In genomic region chr3:21599890-21600289, GRCh38 we compare ENCODE assay signal across 18 cellular contexts.
A peak's percentile ranks its signal among the peaks of the same experiment; 100 is the strongest.
DNase-seq lines count a peak whose midpoint lies in the region; ATAC-seq, FAIRE-seq and TF ChIP-seq lines count a peak whose summit lies in the region.
"Had no signal": no experiment of that assay in that cellular context is flagged by ENCODE, and none has a peak within 500 bp of the region (broad histone marks: within the 10 kb centered on the region; RNA-seq: fewer than 3 reads in every experiment).

No MANE protein-coding gene starts in this region.

- no peak for ATAC-seq in GM23338
- no peak for ATAC-seq in stimulated activated effector memory CD8-positive, alpha-beta T cell treated with anti-CD3 and anti-CD28 coated beads, Interleukin-12 subunit alpha, Interleukin-12 subunit beta, amount 100 ng/mL, for 72 hours
- ATAC-seq in HG03045 (IDR thresholded peaks at IDR 0.05; ENCODE audit: unreplicated experiment): no peak
- ATAC-seq: GM12878, HCT116, HepG2 had no signal

- H3K14ac ChIP-seq in H1 (ENCODE audit: insufficient read length): no peak overlapping the region

- H3K56ac ChIP-seq in H1 (replicated peaks; ENCODE audit: insufficient read length, low read depth, low read length): no peak overlapping the region

- WGBS in HUES64: 93% methylated on average over 6 of the region's 6 CpGs
- 89% methylated on average over 6 of the region's 6 CpGs; no CpG with 5 or more reads in 1 of the 2 experiments for WGBS in H1 (ENCODE audit: extremely low coverage in 1 of 2, insufficient coverage in 1 of 2, insufficient read length in 1 of 2, insufficient replicate concordance in 2 of 2, low coverage in 1 of 2, low lambda C conversion rate in 2 of 2, missing lambda C conversion rate in 1 of 2), 2 experiments

- H3K79me2 ChIP-seq in GM23338 (replicated peaks; ENCODE audit: insufficient read depth) (no peaks in the 10 kb centered on the region), H1 (ENCODE audit: control insufficient read depth in 1 of 2, insufficient read depth in 2 of 2, low read length in 2 of 2) (no peaks in the 10 kb centered on the region), Karpas-422 (ENCODE audit: low read length) (no peaks in the 10 kb centered on the region)

- H3K9me3 Mint-ChIP-seq in GM23338: 0 out of 3 replicates have a peak, but pooled peaks cover 2% of the 10 kb centered on the region
- peaks cover 26% of the 10 kb centered on the region for H3K9me3 Mint-ChIP-seq in stimulated activated effector memory CD8-positive, alpha-beta T cell treated with anti-CD3 and anti-CD28 coated beads, Interleukin-12 subunit alpha, Interleukin-12 subunit beta, amount 100 ng/mL, for 72 hours

- H3K36me3 Mint-ChIP-seq in GM23338 (ENCODE audit: low read depth): peaks cover 10% of the 10 kb centered on the region; the same call in 2 of the 3 replicates
- no peaks in the 10 kb centered on the region for H3K36me3 Mint-ChIP-seq in stimulated activated effector memory CD8-positive, alpha-beta T cell treated with anti-CD3 and anti-CD28 coated beads, Interleukin-12 subunit alpha, Interleukin-12 subunit beta, amount 100 ng/mL, for 72 hours
- H3K36me3 Mint-ChIP-seq: CD8-positive, alpha-beta memory T cell had no signal

- H3F3A ChIP-seq in GM23338 (replicated peaks; ENCODE audit: low read depth): no peaks in the 10 kb centered on the region

- no peak overlapping the region for H3K9ac ChIP-seq in HUES64 (ENCODE audit: low read depth, low read length)
- no peak overlapping the region for H3K9ac ChIP-seq in H1 (replicated peaks in 1 of 4; ENCODE audit: extremely low read depth in 1 of 4, low read depth in 3 of 4, low read length in 3 of 4)
- H3K9ac ChIP-seq in Karpas-422 (ENCODE audit: low read length): no peak overlapping the region
- H3K9ac ChIP-seq: BLaER1, KMS-11 had no signal

- H3K4me1 ChIP-seq in GM23338 (ENCODE audit: insufficient read depth) (no peaks in the 10 kb centered on the region), HUES64 (ENCODE audit: insufficient read depth, low read length) (no peaks in the 10 kb centered on the region; the same call in none of the 2 replicates), H1 (replicated peaks in 1 of 4; ENCODE audit: control insufficient read depth in 3 of 4, insufficient read depth in 4 of 4, low read length in 3 of 4) (peaks cover 0 to 6% (median 0%) of the 10 kb centered on the region in 4 experiments; a peak in 1 of 7 replicates), Karpas-422 (ENCODE audit: low read length) (no peaks in the 10 kb centered on the region)
- H3K4me1 ChIP-seq: Caco-2 had no signal

- no peak for TF ChIP-seq RAD21 in H1 (IDR thresholded peaks at IDR 0.05 in 1 of 2, conservative IDR thresholded peaks at IDR 0.05 in 1 of 2; ENCODE audit: low read depth in 2 of 2, low read length in 2 of 2)

- H3K4me3 ChIP-seq in GM23338: no peak overlapping the region
- H3K4me3 ChIP-seq in HUES64 (ENCODE audit: low read length): no peak overlapping the region
- no peak overlapping the region for H3K4me3 ChIP-seq in H1 (ENCODE audit: extremely low read depth in 1 of 4, insufficient read depth in 2 of 4, low read depth in 3 of 4, low read length in 4 of 4)
- H3K4me3 ChIP-seq in Karpas-422 (ENCODE audit: low read length): no peak overlapping the region
- H3K4me3 ChIP-seq: BLaER1, GM12878 had no signal

- no peaks in the 10 kb centered on the region for H3K27me3 ChIP-seq in GM23338 (ENCODE audit: insufficient read depth)
- no peaks in the 10 kb centered on the region for H3K27me3 ChIP-seq in HUES64 (ENCODE audit: insufficient read depth, low read length)
- H3K27me3 ChIP-seq in H1 (replicated peaks in 1 of 4; ENCODE audit: control insufficient read depth in 3 of 4, extremely low read depth in 1 of 4, insufficient read depth in 3 of 4, low read length in 3 of 4): no peaks in the 10 kb centered on the region
- no peaks in the 10 kb centered on the region for H3K27me3 ChIP-seq in Karpas-422 (ENCODE audit: low read length)
- H3K27me3 ChIP-seq: BLaER1 had no signal

- TF ChIP-seq EP300 in H1 (IDR thresholded peaks at IDR 0.05; ENCODE audit: borderline replicate concordance in 1 of 2, low read depth in 2 of 2, low read length in 2 of 2): no peak

- no peak overlapping the region for H2BK12ac ChIP-seq in H1 (ENCODE audit: low read depth, low read length)

- H3K4ac ChIP-seq in H1 (replicated peaks; ENCODE audit: insufficient read length, low read depth, low read length): no peak overlapping the region

- H2BK120ac ChIP-seq in H1 (replicated peaks; ENCODE audit: low read depth, low read length): no peak overlapping the region

- no peak overlapping the region for H4K91ac ChIP-seq in H1 (replicated peaks; ENCODE audit: insufficient read length, low read length)

- peak overlapping the region; percentile 77; the same call in 1 of the 2 replicates for H2AK5ac ChIP-seq in H1 (ENCODE audit: low read depth, low read length)

- no peak overlapping the region for H2AFZ ChIP-seq in GM23338
- no peak overlapping the region for H2AFZ ChIP-seq in H1 (ENCODE audit: low read length)
- H2AFZ ChIP-seq in Karpas-422 (ENCODE audit: low read length): no peak overlapping the region

- H3K9me3 ChIP-seq in HUES64 (ENCODE audit: insufficient read depth, low read depth, low read length) (no peaks in the 10 kb centered on the region), H1 (ENCODE audit: insufficient read depth in 2 of 2, low read depth in 1 of 2, low read length in 1 of 2) (no peaks in the 10 kb centered on the region), Karpas-422 (ENCODE audit: low read length) (no peaks in the 10 kb centered on the region; the same call in 1 of the 2 replicates)
- H3K9me3 ChIP-seq: BLaER1, Caco-2 had no signal

- no peak overlapping the region for H4K8ac ChIP-seq in H1 (ENCODE audit: extremely low read depth, insufficient read depth, low read length)

- no peak overlapping the region for H2BK20ac ChIP-seq in H1 (ENCODE audit: low read length)

- DNase-seq in GM23338 (ENCODE audit: low spot score) (peak; percentile 37), H1 (ENCODE audit: low read depth in 1 of 2, low spot score in 2 of 2) (no peak), renal cortical epithelial cell (ENCODE audit: low read depth) (peak; percentile 34), Karpas-422 (no peak)
- no peak for DNase-seq in stimulated activated effector memory CD8-positive, alpha-beta T cell treated with anti-CD3 and anti-CD28 coated beads, Interleukin-12 subunit alpha, Interleukin-12 subunit beta, amount 100 ng/mL, for 72 hours (ENCODE audit: low spot score in 2 of 2)
- DNase-seq: 8988T; AML-193; Caco-2; CD8-positive, alpha-beta memory T cell; GOT3 had no signal

- H3K27me3 Mint-ChIP-seq in GM23338 (ENCODE audit: insufficient read depth, low read depth, poor library complexity): peaks cover 3% of the 10 kb centered on the region
- H3K27me3 Mint-ChIP-seq: CD8-positive, alpha-beta memory T cell had no signal

- POLR2A ChIA-PET in H1 (lab: Charles Lee; ENCODE audit: partially characterized antibody): interaction anchor here (0.7 to 0.8 kb wide), 2 partner anchors 9 to 10 kb away, joined by 3 to 4 read pairs; no protein-coding TSS in a partner anchor

- H3K27ac ChIP-seq in GM23338 (ENCODE audit: low read depth) (peak overlapping the region; percentile 58; the same call in 1 of the 2 replicates), HUES64 (ENCODE audit: low read depth, low read length) (peak overlapping the region; percentile 53; the same call in 1 of the 2 replicates), H1 (ENCODE audit: low read depth, low read length) (no peak overlapping the region), Karpas-422 (ENCODE audit: low read length) (no peak overlapping the region)
- H3K27ac ChIP-seq: BLaER1, KMS-11 had no signal

- H3K4me2 ChIP-seq in GM23338 (no peak overlapping the region), H1 (ENCODE audit: insufficient read depth in 1 of 2, low read depth in 2 of 2, low read length in 2 of 2) (no peak overlapping the region), Karpas-422 (ENCODE audit: low read depth, low read length, poor library complexity, severe bottlenecking) (no peak overlapping the region)
- H3K4me2 ChIP-seq: BLaER1, KMS-11 had no signal

- H3K9me2 ChIP-seq in GM23338 (ENCODE audit: insufficient read depth) (0 out of 2 replicates have a peak, but pooled peaks cover 8% of the 10 kb centered on the region), Karpas-422 (replicated peaks; ENCODE audit: insufficient read depth, low read length) (no peaks in the 10 kb centered on the region)

- H3K4me3 Mint-ChIP-seq in GM23338: no peak overlapping the region
- H3K4me3 Mint-ChIP-seq in stimulated activated effector memory CD8-positive, alpha-beta T cell treated with anti-CD3 and anti-CD28 coated beads, Interleukin-12 subunit alpha, Interleukin-12 subunit beta, amount 100 ng/mL, for 72 hours: no peak overlapping the region
- H3K4me3 Mint-ChIP-seq: CD8-positive, alpha-beta memory T cell had no signal

- peaks cover 18% of the 10 kb centered on the region for H3K4me1 Mint-ChIP-seq in GM23338
- no peaks in the 10 kb centered on the region for H3K4me1 Mint-ChIP-seq in stimulated activated effector memory CD8-positive, alpha-beta T cell treated with anti-CD3 and anti-CD28 coated beads, Interleukin-12 subunit alpha, Interleukin-12 subunit beta, amount 100 ng/mL, for 72 hours
- H3K4me1 Mint-ChIP-seq: CD8-positive, alpha-beta memory T cell had no signal

- no peak for FAIRE-seq in H1 (lab: Jason Lieb, UNC)
- FAIRE-seq: GM12878, GM18507, HepG2 had no signal

- CTCF ChIA-PET in H1 (lab: Charles Lee; ENCODE audit: partially characterized antibody): interaction anchor here (0.7 kb wide), 1 partner anchor 1453 kb away, joined by 3 read pairs; no protein-coding TSS in a partner anchor

- H3K27ac Mint-ChIP-seq in GM23338: peak overlapping the region; percentile 94
- H3K27ac Mint-ChIP-seq in stimulated activated effector memory CD8-positive, alpha-beta T cell treated with anti-CD3 and anti-CD28 coated beads, Interleukin-12 subunit alpha, Interleukin-12 subunit beta, amount 100 ng/mL, for 72 hours: no peak overlapping the region
- H3K27ac Mint-ChIP-seq: CD8-positive, alpha-beta memory T cell had no signal

- no peak for TF ChIP-seq POLR2A in H1 (IDR thresholded peaks at IDR 0.05; ENCODE audit: control extremely low read depth in 1 of 2, low read depth in 2 of 2, low read length in 2 of 2)

- H3K36me3 ChIP-seq in GM23338 (ENCODE audit: insufficient read depth) (no peaks in the 10 kb centered on the region), HUES64 (ENCODE audit: insufficient read depth, low read length) (no peaks in the 10 kb centered on the region), H1 (ENCODE audit: control insufficient read depth in 2 of 4, insufficient read depth in 4 of 4, low read length in 3 of 4) (no peaks in the 10 kb centered on the region; a peak in 1 of 8 replicates), Karpas-422 (ENCODE audit: insufficient read depth, low read length) (no peaks in the 10 kb centered on the region)

- no peak for TF ChIP-seq CTCF in GM23338 (conservative IDR thresholded peaks at IDR 0.05; ENCODE audit: low read depth in 2 of 2)
- no peak for TF ChIP-seq CTCF in H1 (IDR thresholded peaks at IDR 0.05; ENCODE audit: control extremely low read depth in 1 of 3, insufficient read depth in 1 of 3, low read depth in 1 of 3, low read length in 3 of 3)

- H3K23ac ChIP-seq in H1 (ENCODE audit: insufficient read length): no peak overlapping the region

- no peaks in the 10 kb centered on the region; the same call in 1 of the 2 replicates for H3K23me2 ChIP-seq in H1 (ENCODE audit: low read depth, low read length)

- H4K20me1 ChIP-seq in GM23338 (replicated peaks; ENCODE audit: insufficient read depth) (no peaks in the 10 kb centered on the region), H1 (replicated peaks in 1 of 2; ENCODE audit: control insufficient read depth in 1 of 2, insufficient read depth in 2 of 2, low read length in 2 of 2) (no peaks in the 10 kb centered on the region), Karpas-422 (ENCODE audit: insufficient read depth, low read depth, low read length) (no peaks in the 10 kb centered on the region)

- no peak overlapping the region for H4K5ac ChIP-seq in H1 (ENCODE audit: insufficient read length, low read depth, low read length)

- peak overlapping the region; percentile 55; the same call in 1 of the 2 replicates for H2BK5ac ChIP-seq in H1 (ENCODE audit: low read depth, low read length)

- H3K18ac ChIP-seq in H1 (ENCODE audit: extremely low read depth, low read length): no peak overlapping the region

- H2BK15ac ChIP-seq in H1 (ENCODE audit: low read length): no peak overlapping the region

- no peaks in the 10 kb centered on the region for H3K79me1 ChIP-seq in H1 (ENCODE audit: low read depth, low read length)

Comparison
In these comparisons a context has a peak if more than half of its experiments do, and no peak if none do; other contexts are left out.
1. DNase-seq: peak in GM23338 (single experiment) and renal cortical epithelial cell (single experiment); none in H1 (0 of 2), stimulated activated effector memory CD8-positive, alpha-beta T cell treated with anti-CD3 and anti-CD28 coated beads, Interleukin-12 subunit alpha, Interleukin-12 subunit beta, amount 100 ng/mL, for 72 hours (0 of 2) and Karpas-422 (single experiment).
2. H3K27ac ChIP-seq: peak in GM23338 (single experiment) and HUES64 (single experiment); none in H1 (single experiment) and Karpas-422 (single experiment).